8 cellular contexts compared by ENCODE assay signal in genomic region chr4:76589872-76590846, GRCh38.
DNase-seq lines count a peak whose midpoint lies in the region; ATAC-seq and TF ChIP-seq lines count a peak whose summit lies in the region.

No MANE protein-coding gene starts in this region.

- H3F3A ChIP-seq in neural progenitor cell (ENCODE audit: low read depth) = peaks cover 59% of the 10 kb centered on the region

- H3K9me3 Mint-ChIP-seq in neural progenitor cell = no peaks in the 10 kb centered on the region

- H3K4me2 ChIP-seq in neural progenitor cell = peak overlapping the region; percentile 77

- H3K4me3 ChIP-seq in RWPE2 (ENCODE audit: severe bottlenecking) = no peak overlapping the region
- no peak overlapping the region for H3K4me3 ChIP-seq in fibroblast of the aortic adventitia (ENCODE audit: low read depth, low read length)
- peak overlapping the region; percentile 4 for H3K4me3 ChIP-seq in neural progenitor cell
- H3K4me3 ChIP-seq in WERI-Rb-1 (ENCODE audit: low read depth, low read length) = no peak overlapping the region

- peaks cover 68% of the 10 kb centered on the region for H3K4me1 Mint-ChIP-seq in neural progenitor cell

- H3K9ac ChIP-seq in neural progenitor cell = no peak overlapping the region

- no peaks in the 10 kb centered on the region for H3K27me3 Mint-ChIP-seq in neural progenitor cell (ENCODE audit: insufficient read depth, low read depth)

- peak overlapping the region; percentile 50 for H3K4me3 Mint-ChIP-seq in neural progenitor cell

- H3K27ac ChIP-seq in RWPE2 (ENCODE audit: poor library complexity, severe bottlenecking) = peak overlapping the region; percentile 23
- H3K27ac ChIP-seq in neural progenitor cell = peak overlapping the region; percentile 99
- H3K27ac ChIP-seq in WERI-Rb-1 = no peak overlapping the region

- ATAC-seq in RWPE2 (ENCODE audit: low read depth) (peak; percentile 91), esophagus mucosa (no peak)

- H3K36me3 ChIP-seq in RWPE2 (ENCODE audit: low read depth) (no peaks in the 10 kb centered on the region), neural progenitor cell (no peaks in the 10 kb centered on the region), WERI-Rb-1 (no peaks in the 10 kb centered on the region)

- H3K79me2 ChIP-seq in neural progenitor cell (ENCODE audit: low read depth) = peaks cover 19% of the 10 kb centered on the region

- peaks cover 6% of the 10 kb centered on the region for H3K36me3 Mint-ChIP-seq in neural progenitor cell

- H2AFZ ChIP-seq in neural progenitor cell (replicated peaks) = no peak overlapping the region

- peak overlapping the region; percentile 98 for H3K27ac Mint-ChIP-seq in neural progenitor cell

- TF ChIP-seq CTCF in RWPE2 (IDR thresholded peaks at IDR 0.05; ENCODE audit: poor library complexity, severe bottlenecking) (no peak), fibroblast of the aortic adventitia (IDR thresholded peaks at IDR 0.05; ENCODE audit: insufficient read depth, low read length) (no peak), neural progenitor cell (IDR thresholded peaks at IDR 0.05) (no peak), WERI-Rb-1 (IDR thresholded peaks at IDR 0.05; ENCODE audit: low read depth, low read length) (no peak)

- H3K27me3 ChIP-seq in RWPE2 (ENCODE audit: insufficient read depth, poor library complexity, severe bottlenecking) (no peaks in the 10 kb centered on the region), neural progenitor cell (no peaks in the 10 kb centered on the region), WERI-Rb-1 (ENCODE audit: insufficient read depth, low read depth, severe bottlenecking) (no peaks in the 10 kb centered on the region)

- H3K4me1 ChIP-seq in RWPE2 (ENCODE audit: insufficient read depth, poor library complexity, severe bottlenecking) (peaks cover 7% of the 10 kb centered on the region), neural progenitor cell (peaks cover 59% of the 10 kb centered on the region)

- DNase-seq in COLO829 (ENCODE audit: low spot score) (peak; percentile 89), RWPE2 (ENCODE audit: low spot score) (no peak), fibroblast of the aortic adventitia (ENCODE audit: low read depth) (peak; percentile 87), neural progenitor cell (ENCODE audit: low spot score) (peak; percentile 94), WERI-Rb-1 (no peak), RKO (ENCODE audit: low spot score) (no peak), NOMO-1 treated with DMSO at 0.1 percent for 48 hours (lab: John Stamatoyannopoulos, UW; ENCODE audit: unreplicated experiment) (no peak)

- H3K9me3 ChIP-seq in RWPE2 (ENCODE audit: severe bottlenecking) = no peaks in the 10 kb centered on the region
- H3K9me3 ChIP-seq in neural progenitor cell (ENCODE audit: low read depth) = no peaks in the 10 kb centered on the region
- no peaks in the 10 kb centered on the region for H3K9me3 ChIP-seq in WERI-Rb-1 (ENCODE audit: severe bottlenecking)

- H4K20me1 ChIP-seq in neural progenitor cell (ENCODE audit: low read depth) = peaks cover 49% of the 10 kb centered on the region

Comparison
In these comparisons a context has a peak if more than half of its experiments do, and no peak if none do; other contexts are left out.
1. DNase-seq: peak in COLO829 (single experiment), fibroblast of the aortic adventitia (single experiment) and neural progenitor cell (single experiment); none in RWPE2 (single experiment), WERI-Rb-1 (single experiment), RKO (single experiment) and NOMO-1 treated with DMSO at 0.1 percent for 48 hours (single experiment).